Comparison of ENCODE assay signal across 9 cellular contexts in genomic region chr21:36909901-36910561, GRCh38. TPM values are rescaled to one million over a fixed set of nuclear protein-coding genes. Genes with fewer than 3 reads are reported as not detected.
A peak's percentile ranks its signal among the peaks of the same experiment; 100 is the strongest.
DNase-seq lines count a peak whose midpoint lies in the region; ATAC-seq and TF ChIP-seq lines count a peak whose summit lies in the region.
"Had no signal": no experiment of that assay in that cellular context is flagged by ENCODE, and none has a peak within 500 bp of the region (broad histone marks: within the 10 kb centered on the region; RNA-seq: fewer than 3 reads in every experiment).

No MANE protein-coding gene starts in this region.

- intact Hi-C loops in CD14-positive monocyte (cut with micrococcal nuclease) = no loop called here

- no peak for DNase-seq in CD14-positive monocyte (ENCODE audit: low spot score)
- DNase-seq in HT1080 (ENCODE audit: low read depth) = peak; percentile 96
- DNase-seq in activated T-cell treated with anti-CD3 and anti-CD28 coated beads, Interleukin-2, amount 50 U/mL, for 72 hours = peak; percentile 20 to 39
- DNase-seq in kidney epithelial cell (ENCODE audit: low read depth) = peak; percentile 89
- no peak for DNase-seq in GM13976 (ENCODE audit: low spot score)
- no peak for DNase-seq in KBM-7

- H3K4me3 Mint-ChIP-seq in CD14-positive monocyte = no peak overlapping the region
- H3K4me3 Mint-ChIP-seq in activated T-cell treated with anti-CD3 and anti-CD28 coated beads, Interleukin-2, amount 50 U/mL, for 72 hours = peak overlapping the region in 1 of 2 donors; percentile 77
- H3K4me3 Mint-ChIP-seq: IgD-negative memory B cell had no signal

- no peaks in the 10 kb centered on the region for H3K27me3 ChIP-seq in kidney epithelial cell (ENCODE audit: control insufficient read depth, insufficient read depth, low read length)

- no peak overlapping the region for H3K4me3 ChIP-seq in kidney epithelial cell (ENCODE audit: low read depth, low read length)

- H3K36me3 ChIP-seq in kidney epithelial cell (ENCODE audit: control insufficient read depth, insufficient read depth, low read length) = no peaks in the 10 kb centered on the region

- H3K36me3 Mint-ChIP-seq in CD14-positive monocyte = no peaks in the 10 kb centered on the region
- H3K36me3 Mint-ChIP-seq in activated T-cell treated with anti-CD3 and anti-CD28 coated beads, Interleukin-2, amount 50 U/mL, for 72 hours (ENCODE audit: insufficient read depth in 2 of 2) = peaks cover 0 to 2% of the 10 kb centered on the region in 2 donors

- H3K27ac Mint-ChIP-seq in CD14-positive monocyte = peak overlapping the region in 4 of 7 donors; percentile 25 to 70 (median 49)
- H3K27ac Mint-ChIP-seq in activated T-cell treated with anti-CD3 and anti-CD28 coated beads, Interleukin-2, amount 50 U/mL, for 72 hours = peak overlapping the region; percentile 97
- H3K27ac Mint-ChIP-seq: IgD-negative memory B cell had no signal

- TF ChIP-seq CTCF in CD14-positive monocyte (IDR thresholded peaks at IDR 0.05) (no peak), kidney epithelial cell (IDR thresholded peaks at IDR 0.05; ENCODE audit: insufficient read depth, low read length, poor library complexity, severe bottlenecking) (no peak), GM13976 (IDR thresholded peaks at IDR 0.05; ENCODE audit: borderline replicate concordance, control extremely low read depth, extremely low read depth, insufficient read depth, missing control alignments) (no peak)

- H3K4me1 Mint-ChIP-seq in CD14-positive monocyte = peaks cover 2% of the 10 kb centered on the region
- peaks cover 25% of the 10 kb centered on the region for H3K4me1 Mint-ChIP-seq in activated T-cell treated with anti-CD3 and anti-CD28 coated beads, Interleukin-2, amount 50 U/mL, for 72 hours (ENCODE audit: low read depth)

- in situ Hi-C loops in GM13976 (cut with MboI; ENCODE audit: low sequenced_read_pairs, unreplicated experiment) (no loop called here), KBM-7 (cut with MboI; ENCODE audit: low pct_unique_long_range_greater_than_20kb, low sequenced_read_pairs) (no loop called here)

- H3K9me3 Mint-ChIP-seq in CD14-positive monocyte = peaks cover 0 to 7% (median 0%) of the 10 kb centered on the region in 7 donors
- no peaks in the 10 kb centered on the region for H3K9me3 Mint-ChIP-seq in activated T-cell treated with anti-CD3 and anti-CD28 coated beads, Interleukin-2, amount 50 U/mL, for 72 hours
- H3K9me3 Mint-ChIP-seq: IgD-negative memory B cell had no signal

- peak; percentile 85 to 87 for ATAC-seq in activated T-cell treated with anti-CD3 and anti-CD28 coated beads, Interleukin-2, amount 50 U/mL, for 72 hours (replicated peaks in 1 of 2)
- ATAC-seq in HG03469 (IDR thresholded peaks at IDR 0.05; ENCODE audit: unreplicated experiment) (no peak), HG02840 (IDR thresholded peaks at IDR 0.05; ENCODE audit: low FRiP score, unreplicated experiment) (no peak)

- peaks cover 0 to 7% (median 1%) of the 10 kb centered on the region in 3 donors for H3K27me3 Mint-ChIP-seq in CD14-positive monocyte (ENCODE audit: low read depth in 3 of 3)
- H3K27me3 Mint-ChIP-seq in activated T-cell treated with anti-CD3 and anti-CD28 coated beads, Interleukin-2, amount 50 U/mL, for 72 hours (ENCODE audit: low read depth) = no peaks in the 10 kb centered on the region
- H3K27me3 Mint-ChIP-seq: IgD-negative memory B cell had no signal

RNA-seq across cellular contexts. Expression of gene HLCS, which starts 56.4 kb away (rescaled TPM):
- polyA plus RNA-seq in CD14-positive monocyte = 1 to 10 TPM; 2.2 to 3.1 TPM
- 19.5 and 24.4 TPM in 2 replicates for total RNA-seq in HT1080 (2014; rRNA removed; shearing (Covaris generic))
- polyA plus RNA-seq in HT1080 (2015; cell fraction: cytosol; rRNA removed) = 13.7 and 16.1 TPM in 2 replicates
- 27.0 and 30.8 TPM in 2 replicates for polyA plus RNA-seq in HT1080 (2015; cell fraction: nucleus; rRNA removed)
- 10 to 100 TPM; 30.6 to 33.7 TPM for total RNA-seq in activated T-cell treated with anti-CD3 and anti-CD28 coated beads, Interleukin-2, amount 50 U/mL, for 72 hours
- 26.7 and 38.2 TPM in 2 replicates for total RNA-seq in kidney epithelial cell

Comparison
In these comparisons a context has a peak if more than half of its experiments do, and no peak if none do; other contexts are left out.
1. DNase-seq: peak in HT1080 (single experiment), activated T-cell treated with anti-CD3 and anti-CD28 coated beads, Interleukin-2, amount 50 U/mL, for 72 hours (2 of 2) and kidney epithelial cell (single experiment); none in CD14-positive monocyte (single experiment), GM13976 (single experiment) and KBM-7 (single experiment).
2. ATAC-seq: peak in activated T-cell treated with anti-CD3 and anti-CD28 coated beads, Interleukin-2, amount 50 U/mL, for 72 hours (2 of 2); none in HG03469 (single experiment) and HG02840 (single experiment).